In genomic region chr22:24951942-24952836, GRCh38 we compare ENCODE assay signal across 9 cellular contexts. TPM values are rescaled to one million over a fixed set of nuclear protein-coding genes. Genes with fewer than 3 reads are reported as not detected.
DNase-seq lines count a peak whose midpoint lies in the region; ATAC-seq, FAIRE-seq and TF ChIP-seq lines count a peak whose summit lies in the region.
"Had no signal": no experiment of that assay in that cellular context is flagged by ENCODE, and none has a peak within 500 bp of the region (broad histone marks: within the 10 kb centered on the region; RNA-seq: fewer than 3 reads in every experiment).

KIAA1671 (plus strand) TSS chr22:24952716; CDS start chr22:25028000, 75,284 bp downstream.

- TF ChIP-seq CTCF in HCT116 (IDR thresholded peaks at IDR 0.05 in 2 of 3, conservative IDR thresholded peaks at IDR 0.05 in 1 of 3; ENCODE audit: borderline replicate concordance in 1 of 3, insufficient read depth in 1 of 3, low read depth in 2 of 3, low read length in 2 of 3) (peak; percentile 95 to 98 (median 97)), WI38 (IDR thresholded peaks at IDR 0.05; ENCODE audit: low read depth, low read length) (peak; percentile 41), bronchial epithelial cell (IDR thresholded peaks at IDR 0.05; ENCODE audit: insufficient read depth, low read length, severe bottlenecking) (peak; percentile 99)

- CTCF ChIA-PET in HCT116 (lab: Charles Lee): interaction anchor here (0.6 to 2.7 kb wide), 8 partner anchors 9 to 105 kb away, joined by 3 to 22 read pairs (median 4); no protein-coding TSS in a partner anchor

- H3K4me3 ChIP-seq in HCT116 (replicated peaks in 1 of 2; ENCODE audit: low read depth in 1 of 2, low read length in 2 of 2): peak within 1 kb of the TSS; percentile 86
- H3K4me3 ChIP-seq in WI38 (ENCODE audit: low read depth, low read length): peak within 1 kb of the TSS; percentile 29; the same call in 1 of the 2 replicates
- peak within 1 kb of the TSS; percentile 71 for H3K4me3 ChIP-seq in bronchial epithelial cell (ENCODE audit: low read depth, low read length)
- peak within 1 kb of the TSS; percentile 82 to 87 (median 84) for H3K4me3 ChIP-seq in skeletal muscle tissue (ENCODE audit: low read length in 3 of 3)

- H3K27ac ChIP-seq in HCT116 (ENCODE audit: low read depth, low read length): peak within 1 kb of the TSS; percentile 98
- peak within 1 kb of the TSS; percentile 37 for H3K27ac ChIP-seq in skeletal muscle tissue (ENCODE audit: low read depth, low read length)

- TF ChIP-seq POLR2A in HCT116 (IDR thresholded peaks at IDR 0.05; ENCODE audit: borderline replicate concordance, extremely low read depth, insufficient read depth, insufficient read length): peak; percentile 76

- BruUV-seq in HCT116 (replicated peaks; lab: Mats Ljungman, UMichigan): no TSS peak

- peak; percentile 28 for DNase-seq in DMS 273 treated with DMSO at 0.1 percent for 48 hours (lab: John Stamatoyannopoulos, UW)
- peak; percentile 53 for DNase-seq in HCT116 (ENCODE audit: low read depth, low spot score)
- peak; percentile 71 for DNase-seq in NCI-H2196 (lab: John Stamatoyannopoulos, UW; ENCODE audit: unreplicated experiment)
- DNase-seq in bronchial epithelial cell (ENCODE audit: low read depth): peak; percentile 50
- peak; percentile 98 for DNase-seq in iPS-NIHi11 (ENCODE audit: low spot score)

- peaks cover 34 to 54% of the 10 kb centered on the region in 2 experiments for H3K4me1 ChIP-seq in HCT116 (ENCODE audit: control insufficient read depth in 1 of 2, insufficient read depth in 2 of 2, low read length in 2 of 2)
- H3K4me1 ChIP-seq in skeletal muscle tissue (ENCODE audit: control insufficient read depth in 3 of 3, insufficient read depth in 3 of 3, low read length in 3 of 3): peaks cover 18 to 22% (median 19%) of the 10 kb centered on the region in 3 donors

- peak; percentile 88 for ATAC-seq in HCT116
- no peak for ATAC-seq in GM21528 (IDR thresholded peaks at IDR 0.05; ENCODE audit: low FRiP score, unreplicated experiment)

- H3K9ac ChIP-seq in HCT116 (ENCODE audit: low read length): peak within 1 kb of the TSS; percentile 92
- peak within 1 kb of the TSS; percentile 75 to 87 (median 80) for H3K9ac ChIP-seq in skeletal muscle tissue (ENCODE audit: low read depth in 1 of 3, low read length in 3 of 3)

- no peaks in the 10 kb centered on the region for H4K20me1 ChIP-seq in HCT116 (ENCODE audit: insufficient read depth)

- no peaks in the 10 kb centered on the region for H3K9me3 ChIP-seq in HCT116 (ENCODE audit: control insufficient read depth in 1 of 2, insufficient read depth in 1 of 2, low read depth in 1 of 2, low read length in 2 of 2)
- H3K9me3 ChIP-seq in skeletal muscle tissue (ENCODE audit: control insufficient read depth in 3 of 3, low read length in 3 of 3): no peaks in the 10 kb centered on the region

- H3K27me3 ChIP-seq in HCT116 (ENCODE audit: insufficient read depth, low read length) (no peaks in the 10 kb centered on the region), bronchial epithelial cell (ENCODE audit: control insufficient read depth, insufficient read depth, low read length) (no peaks in the 10 kb centered on the region), skeletal muscle tissue (ENCODE audit: control insufficient read depth in 3 of 3, insufficient read depth in 3 of 3, low read length in 3 of 3) (peaks cover 17 to 32% (median 23%) of the 10 kb centered on the region in 3 donors)

- intact Hi-C loops in HCT116 (cut with micrococcal nuclease): loop anchor here (1.0 to 5.0 kb wide), 3 partner anchors 42 to 96 kb away; no protein-coding TSS in a partner anchor

- peak within 1 kb of the TSS; percentile 93 for H3K4me2 ChIP-seq in HCT116 (ENCODE audit: low read length)

- POLR2A ChIA-PET in HCT116 (lab: Charles Lee): no interaction called here

- TF ChIP-seq RAD21 in HCT116 (IDR thresholded peaks at IDR 0.05; ENCODE audit: low read depth): peak; percentile 98

- no peaks in the 10 kb centered on the region for H3K36me3 ChIP-seq in HCT116 (ENCODE audit: control insufficient read depth in 1 of 2, insufficient read depth in 2 of 2, low read length in 2 of 2)
- no peaks in the 10 kb centered on the region for H3K36me3 ChIP-seq in bronchial epithelial cell (ENCODE audit: control insufficient read depth, insufficient read depth, low read length)
- no peaks in the 10 kb centered on the region for H3K36me3 ChIP-seq in skeletal muscle tissue (ENCODE audit: control insufficient read depth in 3 of 3, insufficient read depth in 3 of 3, low read length in 3 of 3)

- RAD21 ChIA-PET in HCT116 (lab: Charles Lee; ENCODE audit: low non-redundant PET in 1 of 2, low total read pairs in 2 of 2, uncharacterized antibody in 2 of 2, unreplicated experiment in 2 of 2): interaction anchor here (1.0 to 1.2 kb wide), 2 partner anchors 97 kb away, joined by 3 to 5 read pairs; no protein-coding TSS in a partner anchor

- peak within 1 kb of the TSS; percentile 11 for H2AFZ ChIP-seq in HCT116 (ENCODE audit: low read depth, low read length, poor library complexity, severe bottlenecking)

- no peak for FAIRE-seq in bronchial epithelial cell (lab: Jason Lieb, UNC)
- FAIRE-seq: islet of Langerhans had no signal

- H3K9me2 ChIP-seq in HCT116 (ENCODE audit: insufficient read depth): no peaks in the 10 kb centered on the region

- H3K79me2 ChIP-seq in HCT116 (ENCODE audit: insufficient read depth, low read length): peaks cover 43% of the 10 kb centered on the region

TF ChIP-seq in HCT116, 20 proteins besides CTCF, POLR2A, EP300 and RAD21:
- TF ChIP-seq ELF1 (IDR thresholded peaks at IDR 0.05; ENCODE audit: borderline replicate concordance, low read depth) (no peak), SRF (IDR thresholded peaks at IDR 0.05; ENCODE audit: low read depth) (no peak), EGR1 (IDR thresholded peaks at IDR 0.05; ENCODE audit: low read depth) (peak; percentile 80), REST (IDR thresholded peaks at IDR 0.05; ENCODE audit: low read depth) (no peak), EZH2phosphoT487 (IDR thresholded peaks at IDR 0.05; ENCODE audit: borderline replicate concordance) (no peak), SIN3A (IDR thresholded peaks at IDR 0.05; ENCODE audit: low read depth) (no peak), MAX (IDR thresholded peaks at IDR 0.05) (peak; percentile 36; the same call in 1 of the 2 replicates), POLR2AphosphoS5 (IDR thresholded peaks at IDR 0.05; ENCODE audit: low read depth, low read length) (peak; percentile 84), TCF7L2 (IDR thresholded peaks at IDR 0.05; ENCODE audit: borderline replicate concordance, extremely low read depth, insufficient read depth, insufficient read length) (no peak)

RNA-seq across cellular contexts. Expression of gene KIAA1671, which starts in this region (rescaled TPM):
- total RNA-seq in HCT116 (2021; ENCODE audit: unreplicated experiment): 36.8 TPM
- 13.2 and 13.5 TPM in 2 replicates for polyA plus RNA-seq in HCT116 (2012)
- 14.7 and 24.2 TPM in 2 replicates for total RNA-seq in bronchial epithelial cell
- total RNA-seq in skeletal muscle tissue: 11.5 TPM

Comparison
In these comparisons a context has a peak if more than half of its experiments do, and no peak if none do; other contexts are left out.
1. DNase-seq: peak in every context shown above with its lines; median percentile 98 in iPS-NIHi11; 71 in NCI-H2196; 53 in HCT116; 50 in bronchial epithelial cell; 28 in DMS 273 treated with DMSO at 0.1 percent for 48 hours.
2. H3K4me3 ChIP-seq: peak in every context shown above with its lines; median percentile 86 in HCT116; 84 in skeletal muscle tissue; 71 in bronchial epithelial cell; 29 in WI38.
3. CTCF ChIP-seq: peak in every context shown above with its lines; median percentile 99 in bronchial epithelial cell; 97 in HCT116; 41 in WI38.